ENCODE assay signal across 21 cellular contexts in genomic region chr17:72661945-72662826, GRCh38.
DNase-seq lines count a peak whose midpoint lies in the region; ATAC-seq, FAIRE-seq and TF ChIP-seq lines count a peak whose summit lies in the region.
"Had no signal": no experiment of that assay in that cellular context is flagged by ENCODE, and none has a peak within 500 bp of the region (broad histone marks: within the 10 kb centered on the region; RNA-seq: fewer than 3 reads in every experiment).

No MANE protein-coding gene starts in this region.

- peaks cover 16% of the 10 kb centered on the region for H3K9me3 Mint-ChIP-seq in type B pancreatic cell
- H3K9me3 Mint-ChIP-seq: activated CD4-positive, alpha-beta memory T cell treated with anti-CD3 and anti-CD28 coated beads, Interleukin-2, amount 10 ng/mL, durations not matched to agents 7 days and 5 days had no signal

- TF ChIP-seq CTCF in HepG2 (CRISPR knock-in tag; IDR thresholded peaks at IDR 0.05) (no peak), right lobe of liver (IDR thresholded peaks at IDR 0.05) (no peak), Panc1 (IDR thresholded peaks at IDR 0.05) (no peak), type B pancreatic cell (conservative IDR thresholded peaks at IDR 0.05) (no peak), BE2C (IDR thresholded peaks at IDR 0.05; ENCODE audit: low read depth, low read length) (no peak), kidney (IDR thresholded peaks at IDR 0.05; ENCODE audit: borderline replicate concordance, extremely low read depth, insufficient read depth) (no peak)

- no peaks in the 10 kb centered on the region for H3K36me3 ChIP-seq in HepG2 (replicated peaks in 1 of 2; ENCODE audit: control insufficient read depth in 1 of 2, insufficient read depth in 2 of 2, low read length in 2 of 2)
- no peaks in the 10 kb centered on the region for H3K36me3 ChIP-seq in right lobe of liver
- H3K36me3 ChIP-seq in Panc1 (ENCODE audit: control insufficient read depth, insufficient read depth, low read length): no peaks in the 10 kb centered on the region
- no peaks in the 10 kb centered on the region for H3K36me3 ChIP-seq in BE2C
- no peaks in the 10 kb centered on the region for H3K36me3 ChIP-seq in kidney (ENCODE audit: control insufficient read depth in 1 of 2, insufficient read depth in 2 of 2, low read length in 2 of 2)
- H3K36me3 ChIP-seq: vagina had no signal

- DNase-seq in HepG2 (ENCODE audit: low spot score): peak; percentile 62
- DNase-seq in right lobe of liver: no peak
- DNase-seq in Panc1 (ENCODE audit: low read depth, low spot score): no peak
- DNase-seq in epithelial cell of prostate (ENCODE audit: low read depth, low spot score): no peak
- DNase-seq in type B pancreatic cell (ENCODE audit: extremely low spot score, unreplicated experiment): no peak
- no peak for DNase-seq in BE2C
- DNase-seq in activated CD8-positive, alpha-beta memory T cell treated with anti-CD3 and anti-CD28 coated beads, Interleukin-2, amount 50 U/mL, for 48 hours: no peak
- no peak for DNase-seq in kidney
- DNase-seq: activated CD4-positive, alpha-beta memory T cell treated with anti-CD3 and anti-CD28 coated beads, Interleukin-2, amount 10 ng/mL, durations not matched to agents 7 days and 5 days; activated CD4-positive, CD25-positive, alpha-beta regulatory T cell treated with anti-CD3 and anti-CD28 coated beads, Interleukin-2, amount 50 U/mL, for 72 hours; amniotic stem cell; cortex of kidney; GM23248; NCI-H1092; NCI-H1930; NCI-H2227 treated with DMSO at 0.1 percent for 48 hours; stimulated activated CD4-positive, alpha-beta T cell treated with anti-CD3 and anti-CD28 coated beads, Interleukin-4, amount 100 ng/mL, for 1 hour had no signal

- H3K4me3 ChIP-seq in HepG2 (replicated peaks in 1 of 3; ENCODE audit: insufficient read depth in 1 of 3, low read depth in 2 of 3, low read length in 3 of 3) (peak overlapping the region in 1 of 3 experiments; percentile 36; a peak in 1 of 6 replicates), right lobe of liver (no peak overlapping the region), Panc1 (ENCODE audit: low read depth in 2 of 2, low read length in 2 of 2) (no peak overlapping the region), BE2C (ENCODE audit: low read depth, low read length) (no peak overlapping the region), kidney (ENCODE audit: low read length in 2 of 2) (no peak overlapping the region)
- H3K4me3 ChIP-seq: BLaER1, GM12878, GM23248, vagina had no signal

- peak overlapping the region; percentile 6 for H3K4me3 Mint-ChIP-seq in type B pancreatic cell
- H3K4me3 Mint-ChIP-seq: activated CD4-positive, alpha-beta memory T cell treated with anti-CD3 and anti-CD28 coated beads, Interleukin-2, amount 10 ng/mL, durations not matched to agents 7 days and 5 days; stimulated activated memory B cell treated with anti-CD40 and anti-IgM and Interleukin-4, amounts not matched to agents 10 μg/mL and 1 μg/mL and 100 μg/mL, for 72 hours had no signal

- H3K9me3 ChIP-seq in HepG2 (ENCODE audit: low read length) (no peaks in the 10 kb centered on the region), right lobe of liver (no peaks in the 10 kb centered on the region), Panc1 (ENCODE audit: control insufficient read depth, insufficient read depth, low read depth, low read length) (no peaks in the 10 kb centered on the region), BE2C (no peaks in the 10 kb centered on the region), kidney (ENCODE audit: control insufficient read depth in 1 of 2, low read length in 2 of 2) (no peaks in the 10 kb centered on the region)
- H3K9me3 ChIP-seq: BLaER1, vagina had no signal

- H4K20me1 ChIP-seq in HepG2 (ENCODE audit: insufficient read depth, low read length): no peaks in the 10 kb centered on the region
- H4K20me1 ChIP-seq: BLaER1 had no signal

- H3K27ac ChIP-seq in HepG2 (ENCODE audit: extremely low read length, insufficient read depth, low read length) (peak overlapping the region; percentile 34), right lobe of liver (no peak overlapping the region), Panc1 (ENCODE audit: low read length) (peak overlapping the region; percentile 64), epithelial cell of prostate (peak overlapping the region; percentile 81), kidney (ENCODE audit: low read depth in 2 of 2, low read length in 2 of 2) (no peak overlapping the region)
- H3K27ac ChIP-seq: BLaER1, GM23248, vagina had no signal

- peaks cover 46% of the 10 kb centered on the region for H3K4me1 ChIP-seq in HepG2 (ENCODE audit: insufficient read depth, low read length)
- no peaks in the 10 kb centered on the region for H3K4me1 ChIP-seq in right lobe of liver
- peaks cover 41% of the 10 kb centered on the region for H3K4me1 ChIP-seq in Panc1 (ENCODE audit: control insufficient read depth, insufficient read depth, low read length)
- peaks cover 10% of the 10 kb centered on the region for H3K4me1 ChIP-seq in BE2C
- no peaks in the 10 kb centered on the region for H3K4me1 ChIP-seq in kidney (ENCODE audit: control insufficient read depth in 1 of 2, insufficient read depth in 1 of 2, low read depth in 1 of 2, low read length in 2 of 2)
- H3K4me1 ChIP-seq: BLaER1, vagina had no signal

- H3K27ac Mint-ChIP-seq in type B pancreatic cell: peak overlapping the region; percentile 92
- H3K27ac Mint-ChIP-seq: activated CD4-positive, alpha-beta memory T cell treated with anti-CD3 and anti-CD28 coated beads, Interleukin-2, amount 10 ng/mL, durations not matched to agents 7 days and 5 days; stimulated activated memory B cell treated with anti-CD40 and anti-IgM and Interleukin-4, amounts not matched to agents 10 μg/mL and 1 μg/mL and 100 μg/mL, for 72 hours had no signal

- peaks cover 35% of the 10 kb centered on the region for H3K4me1 Mint-ChIP-seq in type B pancreatic cell (ENCODE audit: unreplicated experiment)
- H3K4me1 Mint-ChIP-seq: activated CD4-positive, alpha-beta memory T cell treated with anti-CD3 and anti-CD28 coated beads, Interleukin-2, amount 10 ng/mL, durations not matched to agents 7 days and 5 days; stimulated activated memory B cell treated with anti-CD40 and anti-IgM and Interleukin-4, amounts not matched to agents 10 μg/mL and 1 μg/mL and 100 μg/mL, for 72 hours had no signal

- no peaks in the 10 kb centered on the region for H3K36me3 Mint-ChIP-seq in type B pancreatic cell

- peak overlapping the region; percentile 60 for H3K4me2 ChIP-seq in HepG2 (ENCODE audit: low read depth, low read length)
- H3K4me2 ChIP-seq: BLaER1 had no signal

- BruUV-seq in HepG2 (replicated peaks; lab: Mats Ljungman, UMichigan) (TSS peak; percentile 72), Panc1 (replicated peaks; lab: Mats Ljungman, UMichigan) (no TSS peak)

- H3K9ac ChIP-seq in HepG2 (ENCODE audit: insufficient read depth, low read depth, low read length): peak overlapping the region; percentile 56
- H3K9ac ChIP-seq in kidney (ENCODE audit: low read length in 2 of 2): no peak overlapping the region
- H3K9ac ChIP-seq: BLaER1, GM23248 had no signal

- TF ChIP-seq POLR2A in HepG2 (IDR thresholded peaks at IDR 0.05; ENCODE audit: insufficient read depth in 1 of 2, low read depth in 2 of 2, low read length in 2 of 2) (no peak), right lobe of liver (IDR thresholded peaks at IDR 0.05) (no peak)

- H2AFZ ChIP-seq in HepG2 (ENCODE audit: low read length): no peak overlapping the region
- H2AFZ ChIP-seq: GM23248 had no signal

- no peak for TF ChIP-seq RAD21 in HepG2 (CRISPR knock-in tag; IDR thresholded peaks at IDR 0.05)

- POLR2A ChIA-PET in HepG2 (lab: Yijun Ruan, JAX) (interaction anchor here (1.5 to 1.7 kb wide), 2 partner anchors 70 to 82 kb away, joined by 8 to 9 read pairs; no protein-coding TSS in a partner anchor), Panc1 (lab: Charles Lee) (no interaction called here)

- WGBS in HepG2 (ENCODE audit: low lambda C conversion rate): 95% methylated on average over 3 of the region's 3 CpGs
- 67% methylated on average over 3 of the region's 3 CpGs for WGBS in right lobe of liver (ENCODE audit: insufficient coverage, low coverage, low lambda C conversion rate, missing lambda C conversion rate)

- no peaks in the 10 kb centered on the region for H3K27me3 Mint-ChIP-seq in type B pancreatic cell
- H3K27me3 Mint-ChIP-seq: activated CD4-positive, alpha-beta memory T cell treated with anti-CD3 and anti-CD28 coated beads, Interleukin-2, amount 10 ng/mL, durations not matched to agents 7 days and 5 days; stimulated activated memory B cell treated with anti-CD40 and anti-IgM and Interleukin-4, amounts not matched to agents 10 μg/mL and 1 μg/mL and 100 μg/mL, for 72 hours had no signal

- ATAC-seq in HepG2 (no peak; the same call in none of the 3 replicates), right lobe of liver (no peak), Panc1 (no peak)
- ATAC-seq: GM12878; stimulated activated memory B cell treated with anti-CD40 and anti-IgM and Interleukin-4, amounts not matched to agents 10 μg/mL and 1 μg/mL and 100 μg/mL, for 72 hours had no signal

- in situ Hi-C loops in HepG2 (cut with HindIII; ENCODE audit: extremely low pct_ligation_motif_present, low pct_unique_long_range_greater_than_20kb): no loop called here
- in situ Hi-C loops in Panc1 (cut with HindIII; ENCODE audit: low pct_unique_long_range_greater_than_20kb, low sequenced_read_pairs): no loop called here

- H3K27me3 ChIP-seq in HepG2 (ENCODE audit: control insufficient read depth in 1 of 2, insufficient read depth in 2 of 2, low read length in 2 of 2) (no peaks in the 10 kb centered on the region), right lobe of liver (no peaks in the 10 kb centered on the region), Panc1 (ENCODE audit: control insufficient read depth, insufficient read depth, low read length) (no peaks in the 10 kb centered on the region), BE2C (no peaks in the 10 kb centered on the region)
- H3K27me3 ChIP-seq: BLaER1, vagina had no signal

- TF ChIP-seq EP300 in HepG2 (IDR thresholded peaks at IDR 0.05; ENCODE audit: low read depth in 2 of 2, low read length in 2 of 2): no peak
- TF ChIP-seq EP300 in HepG2 (CRISPR knock-in tag; IDR thresholded peaks at IDR 0.05; ENCODE audit: borderline replicate concordance): no peak

- CTCF ChIA-PET in HepG2 (lab: Yijun Ruan, JAX; ENCODE audit: low intra/inter-chr PET ratio, low total read pairs) (no interaction called here), Panc1 (lab: Charles Lee) (no interaction called here)

- intact Hi-C loops in HepG2 (cut with micrococcal nuclease; ENCODE audit: unreplicated experiment): loop anchor here (1.0 to 5.0 kb wide), 5 partner anchors 22 to 102 kb away; no protein-coding TSS in a partner anchor
- intact Hi-C loops in right lobe of liver (cut with DNase I): no loop called here
- intact Hi-C loops in Panc1 (cut with micrococcal nuclease; ENCODE audit: unreplicated experiment): loop anchor here (2.0 kb wide), 1 partner anchor 21 kb away; no protein-coding TSS in a partner anchor
- intact Hi-C loops in kidney (cut with DNase I): no loop called here

- FAIRE-seq in HepG2 (lab: Jason Lieb, UNC): peak; percentile 60
- no peak for FAIRE-seq in kidney (lab: Jason Lieb, UNC)
- FAIRE-seq: GM12878 had no signal

- no peaks in the 10 kb centered on the region for H3K79me2 ChIP-seq in HepG2 (ENCODE audit: insufficient read depth, low read length)

TF ChIP-seq in HepG2, 621 proteins besides CTCF, POLR2A, EP300 and RAD21 (continues in another document):
- TF ChIP-seq HNRNPH1 (optimal IDR thresholded peaks at IDR 0.05; ENCODE audit: low read depth, low read length) (no peak), KLF15 (CRISPR knock-in tag; IDR thresholded peaks at IDR 0.05; ENCODE audit: borderline replicate concordance) (no peak)

Comparison
In these comparisons a context has a peak if more than half of its experiments do, and no peak if none do; other contexts are left out.
1. H3K27ac ChIP-seq: peak in HepG2 (single experiment), Panc1 (single experiment) and epithelial cell of prostate (single experiment); none in right lobe of liver (0 of 3) and kidney (0 of 2).
2. intact Hi-C loops: an anchor here in HepG2 (1.0 to 5.0 kb wide) and Panc1 (2.0 kb wide); none called in right lobe of liver and kidney.